In the genomic region with DNA sequence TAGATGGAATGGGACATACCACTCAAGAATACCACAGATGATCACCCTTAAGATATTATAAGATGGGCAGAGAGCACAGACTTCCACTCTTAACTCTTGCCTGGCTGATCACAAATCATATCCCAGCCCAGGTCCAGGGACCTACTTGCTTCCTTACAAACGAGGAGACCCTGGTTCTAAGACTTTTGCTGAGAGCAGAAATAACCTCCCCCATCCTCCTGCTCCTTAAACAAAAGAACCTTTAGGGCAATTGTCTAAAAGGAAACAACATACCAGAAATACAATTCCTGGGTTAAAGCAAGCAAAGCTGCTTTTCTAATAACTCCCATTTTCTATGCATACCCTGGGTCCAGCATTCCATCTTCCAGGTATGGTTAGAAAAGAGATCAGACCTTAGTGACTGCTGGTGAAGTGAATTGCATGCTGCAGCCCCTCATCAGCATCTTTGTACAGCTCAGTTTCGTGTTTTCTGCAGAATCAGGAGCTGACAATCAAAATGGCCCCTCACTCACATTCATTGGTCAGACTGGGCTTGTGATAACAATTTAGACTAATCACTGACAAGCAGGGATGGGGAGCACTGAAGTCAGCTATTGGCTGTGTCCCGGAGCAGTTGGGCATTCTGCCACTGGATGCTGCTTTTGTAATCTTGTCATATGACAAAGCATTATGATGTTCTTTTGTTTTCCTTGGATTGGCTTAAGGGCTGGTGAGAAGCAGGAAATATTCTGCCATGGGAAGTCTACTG, we compare ENCODE assay signal across 11 cellular contexts. TPM values are rescaled to one million over a fixed set of nuclear protein-coding genes. Genes with fewer than 3 reads are reported as not detected.
DNase-seq lines count a peak whose midpoint lies in the region; ATAC-seq, FAIRE-seq and TF ChIP-seq lines count a peak whose summit lies in the region.
"Had no signal": no experiment of that assay in that cellular context is flagged by ENCODE, and none has a peak within 500 bp of the region (broad histone marks: within the 10 kb centered on the region; RNA-seq: fewer than 3 reads in every experiment).

No MANE protein-coding gene starts in this region.

- peak overlapping the region; percentile 47 for H3K4me3 Mint-ChIP-seq in neural crest cell
- H3K4me3 Mint-ChIP-seq: CD8-positive, alpha-beta memory T cell had no signal

- no peaks in the 10 kb centered on the region for H3K9me3 ChIP-seq in BE2C

- TF ChIP-seq CTCF in BE2C (IDR thresholded peaks at IDR 0.05; ENCODE audit: low read depth, low read length) (no peak), neural crest cell (conservative IDR thresholded peaks at IDR 0.05) (no peak)

- H3K36me3 Mint-ChIP-seq in neural crest cell (ENCODE audit: low read depth) = peaks cover 13% of the 10 kb centered on the region

- no peaks in the 10 kb centered on the region for H3K27me3 Mint-ChIP-seq in neural crest cell (ENCODE audit: low read depth)

- H3K4me1 ChIP-seq in BE2C = peaks cover 5% of the 10 kb centered on the region; the same call in 1 of the 2 replicates

- peaks cover 46% of the 10 kb centered on the region for H3K4me1 Mint-ChIP-seq in neural crest cell

- H3K4me3 ChIP-seq in BE2C (ENCODE audit: low read depth, low read length) = peak overlapping the region; percentile 57

- H3K27ac Mint-ChIP-seq in neural crest cell (ENCODE audit: unreplicated experiment) = no peak overlapping the region
- H3K27ac Mint-ChIP-seq: CD8-positive, alpha-beta memory T cell had no signal

- H3K36me3 ChIP-seq in BE2C = peaks cover 4% of the 10 kb centered on the region; the same call in 1 of the 2 replicates

- H3K27me3 ChIP-seq in BE2C = no peaks in the 10 kb centered on the region

- no peak for ATAC-seq in HG03135 (IDR thresholded peaks at IDR 0.05; ENCODE audit: unreplicated experiment)

- DNase-seq in BE2C = peak; percentile 84
- peak; percentile 21 for DNase-seq in RCC 7860 (ENCODE audit: low spot score)
- DNase-seq in fibroblast of gingiva (ENCODE audit: low read depth) = peak; percentile 94
- no peak for DNase-seq in neural crest cell (ENCODE audit: low read depth, low spot score)
- no peak for DNase-seq in RPMI8226
- no peak for DNase-seq in HT-29 (ENCODE audit: low spot score)
- no peak for DNase-seq in DMS53 (lab: John Stamatoyannopoulos, UW)
- DNase-seq: CD8-positive, alpha-beta memory T cell; stimulated activated CD4-positive, alpha-beta T cell treated with anti-CD3 and anti-CD28 coated beads, Interleukin-4, amount 100 ng/mL, for 4 hours had no signal

- H3K9me3 Mint-ChIP-seq in neural crest cell = no peaks in the 10 kb centered on the region
- H3K9me3 Mint-ChIP-seq: CD8-positive, alpha-beta memory T cell had no signal

- FAIRE-seq in RCC 7860 (lab: Jason Lieb, UNC) = no peak

RNA-seq across cellular contexts. Expression of a gene that starts 14.6 kb away (rescaled TPM):
- 0.71 TPM for polyA plus RNA-seq in BE2C (2012; ENCODE audit: insufficient read depth, insufficient read length, low read depth)
- total RNA-seq in neural crest cell = 1.3 and 1.8 TPM in 2 replicates
- 6.1 and 6.9 TPM in 2 replicates for total RNA-seq in HT-29 (2014; rRNA removed; shearing (Covaris generic))

RNA-seq across cellular contexts. Expression of a gene that starts 35.5 kb away (rescaled TPM):
- polyA plus RNA-seq in BE2C (2012; ENCODE audit: insufficient read depth, insufficient read length, low read depth) = not detected
- not detected in 2 replicates for total RNA-seq in neural crest cell
- not detected in 2 replicates for total RNA-seq in HT-29 (2014; rRNA removed; shearing (Covaris generic))
- total RNA-seq: CD8-positive, alpha-beta memory T cell; epithelial cell of proximal tubule had no signal

RNA-seq across cellular contexts. Expression of a gene that starts 40.5 kb away (rescaled TPM):
- 4.3 TPM for polyA plus RNA-seq in BE2C (2012; ENCODE audit: insufficient read depth, insufficient read length, low read depth)
- 0.09 and 0.12 TPM in 2 replicates for total RNA-seq in neural crest cell
- total RNA-seq in HT-29 (2014; rRNA removed; shearing (Covaris generic)) = 1.7 and 4.0 TPM in 2 replicates

RNA-seq across cellular contexts. Expression of a gene that starts 50.0 kb away (rescaled TPM):
- polyA plus RNA-seq in BE2C (2012; ENCODE audit: insufficient read depth, insufficient read length, low read depth) = 1.1 TPM
- 2.2 and 2.4 TPM in 2 replicates for total RNA-seq in neural crest cell
- total RNA-seq in HT-29 (2014; rRNA removed; shearing (Covaris generic)) = 5.3 and 8.3 TPM in 2 replicates

Comparison
In these comparisons a context has a peak if more than half of its experiments do, and no peak if none do; other contexts are left out.
1. DNase-seq: peak in BE2C (single experiment), RCC 7860 (single experiment) and fibroblast of gingiva (single experiment); none in neural crest cell (single experiment), RPMI8226 (single experiment), HT-29 (single experiment) and DMS53 (single experiment).